10 cellular contexts compared by ENCODE assay signal in genomic region chr17:34443832-34444469, GRCh38.
A peak's percentile ranks its signal among the peaks of the same experiment; 100 is the strongest.
DNase-seq lines count a peak whose midpoint lies in the region; ATAC-seq and TF ChIP-seq lines count a peak whose summit lies in the region.
"Had no signal": no experiment of that assay in that cellular context is flagged by ENCODE, and none has a peak within 500 bp of the region (broad histone marks: within the 10 kb centered on the region; RNA-seq: fewer than 3 reads in every experiment).

No MANE protein-coding gene starts in this region.

- DNase-seq in Caco-2 (peak; percentile 48 to 55), SK-N-SH (peak; percentile 76), islet precursor cell (peak; percentile 65), T-helper 1 cell (no peak)
- DNase-seq in CD4-positive, alpha-beta memory T cell = no peak
- DNase-seq: NCI-H2029, sigmoid colon had no signal

- no peaks in the 10 kb centered on the region for H3K4me1 Mint-ChIP-seq in Caco-2 (ENCODE audit: low read depth, unreplicated experiment)
- no peaks in the 10 kb centered on the region for H3K4me1 Mint-ChIP-seq in CD4-positive, alpha-beta memory T cell

- no TSS peak for BruUV-seq in Caco-2 (replicated peaks; lab: Mats Ljungman, UMichigan)

- H3K9ac ChIP-seq in SK-N-SH = no peak overlapping the region

- H3K27me3 ChIP-seq in Caco-2 (replicated peaks; ENCODE audit: control insufficient read depth, insufficient read depth, low read length) = no peaks in the 10 kb centered on the region; the same call in 1 of the 2 replicates
- H3K27me3 ChIP-seq in SK-N-SH (ENCODE audit: insufficient read depth) = no peaks in the 10 kb centered on the region
- no peaks in the 10 kb centered on the region for H3K27me3 ChIP-seq in CD4-positive, alpha-beta memory T cell (ENCODE audit: insufficient read depth, low read length)

- no peaks in the 10 kb centered on the region for H3K79me2 ChIP-seq in SK-N-SH (ENCODE audit: insufficient read depth)

- H3K4me2 ChIP-seq in SK-N-SH = no peak overlapping the region

- H3K9me3 ChIP-seq in Caco-2 = no peaks in the 10 kb centered on the region
- no peaks in the 10 kb centered on the region for H3K9me3 ChIP-seq in SK-N-SH
- no peaks in the 10 kb centered on the region for H3K9me3 ChIP-seq in CD4-positive, alpha-beta memory T cell (ENCODE audit: control insufficient read depth in 1 of 2, low read length in 2 of 2)
- H3K9me3 ChIP-seq: sigmoid colon had no signal

- H3K27ac Mint-ChIP-seq in Caco-2 (ENCODE audit: unreplicated experiment) = no peak overlapping the region
- no peak overlapping the region for H3K27ac Mint-ChIP-seq in CD4-positive, alpha-beta memory T cell

- no peaks in the 10 kb centered on the region for H3K36me3 Mint-ChIP-seq in Caco-2 (ENCODE audit: insufficient read depth, unreplicated experiment)
- no peaks in the 10 kb centered on the region for H3K36me3 Mint-ChIP-seq in CD4-positive, alpha-beta memory T cell

- H3K36me3 ChIP-seq in Caco-2 (ENCODE audit: control insufficient read depth, insufficient read depth, low read length) (no peaks in the 10 kb centered on the region), SK-N-SH (replicated peaks in 1 of 2; ENCODE audit: control insufficient read depth in 1 of 2, insufficient read depth in 2 of 2, low read length in 1 of 2) (no peaks in the 10 kb centered on the region)
- H3K36me3 ChIP-seq in CD4-positive, alpha-beta memory T cell (ENCODE audit: insufficient read depth, low read length) = no peaks in the 10 kb centered on the region
- H3K36me3 ChIP-seq: sigmoid colon had no signal

- H3K9me2 ChIP-seq in SK-N-SH = no peaks in the 10 kb centered on the region

- TF ChIP-seq RAD21 in SK-N-SH (IDR thresholded peaks at IDR 0.05; ENCODE audit: low read length) = peak; percentile 83

- no peak for TF ChIP-seq EP300 in SK-N-SH (IDR thresholded peaks at IDR 0.05; ENCODE audit: borderline replicate concordance in 1 of 2, low read depth in 1 of 2, low read length in 1 of 2)

- H3K27me3 Mint-ChIP-seq in Caco-2 (ENCODE audit: insufficient read depth, unreplicated experiment) = peaks cover 24% of the 10 kb centered on the region
- H3K27me3 Mint-ChIP-seq in CD4-positive, alpha-beta memory T cell = peaks cover 16 to 29% of the 10 kb centered on the region in 2 donors

- H3K9me3 Mint-ChIP-seq in Caco-2 (ENCODE audit: unreplicated experiment) = no peaks in the 10 kb centered on the region
- peaks cover 0 to 2% (median 0%) of the 10 kb centered on the region in 8 donors for H3K9me3 Mint-ChIP-seq in CD4-positive, alpha-beta memory T cell

- POLR2A ChIA-PET in Caco-2 (lab: Charles Lee) (no interaction called here), SK-N-SH (lab: Yijun Ruan, JAX) (no interaction called here)
- POLR2A ChIA-PET in CD4-positive, alpha-beta memory T cell (lab: Charles Lee; ENCODE audit: partially characterized antibody) = no interaction called here

- TF ChIP-seq CTCF in Caco-2 (IDR thresholded peaks at IDR 0.05; ENCODE audit: insufficient read depth in 1 of 2, low read depth in 1 of 2, low read length in 1 of 2, severe bottlenecking in 1 of 2, unreplicated experiment in 1 of 2) (peak in 1 of 2 experiments; percentile 58), GM12875 (IDR thresholded peaks at IDR 0.05; ENCODE audit: borderline replicate concordance, insufficient read depth, low read depth, low read length) (peak; percentile 18; the same call in 1 of the 2 replicates), SK-N-SH (IDR thresholded peaks at IDR 0.05) (peak; percentile 37)

- CTCF ChIA-PET in Caco-2 (lab: Charles Lee) (no interaction called here), SK-N-SH (lab: Yijun Ruan, JAX) (interaction anchor here (0.6 to 4.3 kb wide), 25 partner anchors 9 to 699 kb away, joined by 3 to 13 read pairs (median 4); partner anchors contain the start of genes FNDC8 and RAD51D)
- CTCF ChIA-PET in CD4-positive, alpha-beta memory T cell (lab: Charles Lee; ENCODE audit: partially characterized antibody) = interaction anchor here (1.4 kb wide), 1 partner anchor 24 kb away, joined by 3 read pairs; no protein-coding TSS in a partner anchor

- no peak for ATAC-seq in GM21619 (IDR thresholded peaks at IDR 0.05; ENCODE audit: unreplicated experiment)
- no peak for ATAC-seq in GM18520 (IDR thresholded peaks at IDR 0.05; ENCODE audit: unreplicated experiment)

- H3K27ac ChIP-seq in SK-N-SH (ENCODE audit: low read depth in 2 of 2, low read length in 1 of 2) = no peak overlapping the region
- no peak overlapping the region for H3K27ac ChIP-seq in CD4-positive, alpha-beta memory T cell (ENCODE audit: low read depth, low read length)
- H3K27ac ChIP-seq: sigmoid colon had no signal

- H2AFZ ChIP-seq in SK-N-SH (ENCODE audit: low read depth) = no peak overlapping the region

- H3K4me3 Mint-ChIP-seq in Caco-2 (ENCODE audit: unreplicated experiment) = no peak overlapping the region
- no peak overlapping the region for H3K4me3 Mint-ChIP-seq in CD4-positive, alpha-beta memory T cell

- WGBS in SK-N-SH (ENCODE audit: low lambda C conversion rate) = 8% methylated on average over 7 of the region's 8 CpGs

- H3F3A ChIP-seq in SK-N-SH (replicated peaks; ENCODE audit: insufficient read depth) = no peaks in the 10 kb centered on the region

- intact Hi-C loops in Caco-2 (cut with micrococcal nuclease; ENCODE audit: unreplicated experiment) = loop anchor here (1.0 to 2.0 kb wide), 2 partner anchors 75 to 195 kb away; no protein-coding TSS in a partner anchor
- intact Hi-C loops in CD4-positive, alpha-beta memory T cell (cut with micrococcal nuclease) = no loop called here

- H3K4me3 ChIP-seq in Caco-2 (ENCODE audit: low read depth, low read length) (no peak overlapping the region), GM12875 (ENCODE audit: low read depth, low read length) (no peak overlapping the region), SK-N-SH (ENCODE audit: low read depth in 2 of 2, low read length in 1 of 2) (no peak overlapping the region; a peak in 1 of 4 replicates)
- no peak overlapping the region for H3K4me3 ChIP-seq in CD4-positive, alpha-beta memory T cell (ENCODE audit: low read length in 2 of 2)
- H3K4me3 ChIP-seq: sigmoid colon had no signal

- H3K4me1 ChIP-seq in Caco-2 (no peaks in the 10 kb centered on the region), SK-N-SH (ENCODE audit: control insufficient read depth in 1 of 2, insufficient read depth in 2 of 2, low read depth in 1 of 2, low read length in 1 of 2) (no peaks in the 10 kb centered on the region)
- no peaks in the 10 kb centered on the region for H3K4me1 ChIP-seq in CD4-positive, alpha-beta memory T cell (ENCODE audit: insufficient read depth, low read length)
- H3K4me1 ChIP-seq: sigmoid colon had no signal

- no peaks in the 10 kb centered on the region for H4K20me1 ChIP-seq in SK-N-SH (ENCODE audit: insufficient read depth)

TF ChIP-seq in SK-N-SH, 30 proteins besides CTCF, POLR2A, EP300 and RAD21:
- peak; percentile 56; the same call in 1 of the 2 replicates for TF ChIP-seq SMC3 (IDR thresholded peaks at IDR 0.05; ENCODE audit: low read depth, low read length)
- TF ChIP-seq JUND (IDR thresholded peaks at IDR 0.05) = no peak
TF ChIP-seq in SK-N-SH: peak in this region for 1.

Comparison
In these comparisons a context has a peak if more than half of its experiments do, and no peak if none do; other contexts are left out.
1. DNase-seq: peak in Caco-2 (2 of 2), SK-N-SH (single experiment) and islet precursor cell (single experiment); none in T-helper 1 cell (0 of 5) and CD4-positive, alpha-beta memory T cell (0 of 5).